Comparison of ENCODE assay signal across 1 cellular context in the genomic region with DNA sequence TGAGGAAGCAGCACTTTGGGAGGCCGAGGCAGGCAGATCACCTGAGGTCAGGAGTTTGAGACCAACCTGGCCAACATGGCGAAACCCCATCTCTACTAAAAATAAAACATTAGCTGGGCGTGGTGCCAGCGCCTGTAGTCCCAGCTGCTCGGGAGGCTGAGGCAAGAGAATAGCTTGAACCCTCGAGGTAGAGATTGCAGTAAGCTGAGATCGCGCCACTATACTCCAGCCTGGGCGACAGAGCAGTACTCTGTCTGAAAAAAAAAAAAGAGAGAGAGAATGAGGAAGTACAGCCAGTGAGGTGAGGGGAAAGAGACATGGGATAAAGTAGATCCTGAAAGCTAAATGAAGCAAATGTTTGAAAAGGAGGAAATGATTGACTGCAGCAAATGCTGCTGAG. TPM values are rescaled to one million over a fixed set of nuclear protein-coding genes. Genes with fewer than 3 reads are reported as not detected.
"Had no signal": no experiment of that assay in that cellular context is flagged by ENCODE, and none has a peak within 500 bp of the region (broad histone marks: within the 10 kb centered on the region; RNA-seq: fewer than 3 reads in every experiment).

No MANE protein-coding gene starts in this region.

RNA-seq across cellular contexts. Expression of a gene that starts 21.1 kb away (rescaled TPM):
- total RNA-seq: dermis blood vessel endothelial cell had no signal
